Comparison of ENCODE assay signal across 8 cellular contexts in genomic region chrX:53685711-53686110, GRCh38. TPM values are rescaled to one million over a fixed set of nuclear protein-coding genes. Genes with fewer than 3 reads are reported as not detected.
A peak's percentile ranks its signal among the peaks of the same experiment; 100 is the strongest.
DNase-seq lines count a peak whose midpoint lies in the region; TF ChIP-seq lines count a peak whose summit lies in the region.

No MANE protein-coding gene starts in this region.

- peak overlapping the region; percentile 78 for H3K4me3 Mint-ChIP-seq in activated CD4-positive, alpha-beta T cell treated with anti-CD3 and anti-CD28 coated beads, Interleukin-2, amount 10 ng/mL, durations not matched to agents 7 days and 5 days

- peak; percentile 6 for DNase-seq in activated CD4-positive, alpha-beta T cell treated with anti-CD3 and anti-CD28 coated beads, Interleukin-2, amount 10 ng/mL, durations not matched to agents 7 days and 5 days
- DNase-seq in activated CD4-positive, alpha-beta T cell treated with anti-CD3 and anti-CD28 coated beads for 1 hour = no peak
- DNase-seq in foreskin fibroblast (no peak), DMS153 treated with DMSO at 0.1 percent for 48 hours (lab: John Stamatoyannopoulos, UW; ENCODE audit: unreplicated experiment) (no peak), DMS153 (lab: John Stamatoyannopoulos, UW) (no peak)
- DNase-seq in activated CD8-positive, alpha-beta memory T cell treated with anti-CD3 and anti-CD28 coated beads, Interleukin-2, amount 50 U/mL, for 4 hours = no peak

- H3K27me3 Mint-ChIP-seq in activated CD4-positive, alpha-beta T cell treated with anti-CD3 and anti-CD28 coated beads, Interleukin-2, amount 10 ng/mL, durations not matched to agents 7 days and 5 days = no peaks in the 10 kb centered on the region

- POLR2A ChIA-PET in activated CD4-positive, alpha-beta T cell treated with anti-CD3 and anti-CD28 coated beads, Interleukin-2, amount 10 ng/mL, durations not matched to agents 7 days and 5 days (lab: Charles Lee) = interaction anchor here (0.6 to 1.5 kb wide), 3 partner anchors 25 to 31 kb away, joined by 4 to 7 read pairs (median 5); no protein-coding TSS in a partner anchor

- no peaks in the 10 kb centered on the region for H3K9me3 ChIP-seq in SU-DHL-6 (ENCODE audit: insufficient read depth, low read length)

- peaks cover 18% of the 10 kb centered on the region for H3K36me3 Mint-ChIP-seq in activated CD4-positive, alpha-beta T cell treated with anti-CD3 and anti-CD28 coated beads, Interleukin-2, amount 10 ng/mL, durations not matched to agents 7 days and 5 days (ENCODE audit: low read depth)

- H3K4me3 ChIP-seq in SU-DHL-6 (ENCODE audit: insufficient read depth, low read length, poor library complexity, severe bottlenecking) = peak overlapping the region; percentile 68
- H3K4me3 ChIP-seq in foreskin fibroblast (ENCODE audit: low read depth in 1 of 2, low read length in 2 of 2) = peak overlapping the region; percentile 69 to 81
- H3K4me3 ChIP-seq in skin epidermis = peak overlapping the region; percentile 48 to 73 (median 66)

- no peak for TF ChIP-seq CTCF in SU-DHL-6 (IDR thresholded peaks at IDR 0.05; ENCODE audit: insufficient read depth, low read length, poor library complexity, severe bottlenecking)
- no peak for TF ChIP-seq CTCF in foreskin fibroblast (IDR thresholded peaks at IDR 0.05; ENCODE audit: low read depth, low read length)

- peak overlapping the region; percentile 99 for H3K4me2 ChIP-seq in SU-DHL-6 (ENCODE audit: low read depth, low read length, poor library complexity, severe bottlenecking)

- peak overlapping the region; percentile 97 for H3K27ac Mint-ChIP-seq in activated CD4-positive, alpha-beta T cell treated with anti-CD3 and anti-CD28 coated beads, Interleukin-2, amount 10 ng/mL, durations not matched to agents 7 days and 5 days

- no peaks in the 10 kb centered on the region for H3K27me3 ChIP-seq in SU-DHL-6 (ENCODE audit: low read length)

- H2AFZ ChIP-seq in SU-DHL-6 (ENCODE audit: low read depth, low read length, severe bottlenecking) = peak overlapping the region; percentile 66

- CTCF ChIA-PET in activated CD4-positive, alpha-beta T cell treated with anti-CD3 and anti-CD28 coated beads, Interleukin-2, amount 10 ng/mL, durations not matched to agents 7 days and 5 days (lab: Charles Lee) = interaction anchor here (1.6 kb wide), 1 partner anchor 9 kb away, joined by 5 read pairs; no protein-coding TSS in a partner anchor

- no peaks in the 10 kb centered on the region; the same call in 1 of the 2 replicates for H4K20me1 ChIP-seq in SU-DHL-6 (ENCODE audit: low read depth, low read length)

- peak overlapping the region; percentile 97 for H3K9ac ChIP-seq in SU-DHL-6 (ENCODE audit: low read length)

- peaks cover 14% of the 10 kb centered on the region; the same call in 1 of the 2 replicates for H3F3A ChIP-seq in SU-DHL-6 (ENCODE audit: insufficient read depth)

- H3K36me3 ChIP-seq in SU-DHL-6 (ENCODE audit: low read length) = 0 out of 2 replicates have a peak, but pooled peaks cover 7% of the 10 kb centered on the region

- H3K9me2 ChIP-seq in SU-DHL-6 (replicated peaks; ENCODE audit: insufficient read depth, low read length) = no peaks in the 10 kb centered on the region

- H3K27ac ChIP-seq in SU-DHL-6 (ENCODE audit: low read depth, low read length) (peak overlapping the region; percentile 80), skin epidermis (peak overlapping the region in 20 of 21 experiments; percentile 79 to 93 (median 88))

- H3K4me1 Mint-ChIP-seq in activated CD4-positive, alpha-beta T cell treated with anti-CD3 and anti-CD28 coated beads, Interleukin-2, amount 10 ng/mL, durations not matched to agents 7 days and 5 days = peaks cover 18% of the 10 kb centered on the region

- no peaks in the 10 kb centered on the region for H3K9me3 Mint-ChIP-seq in activated CD4-positive, alpha-beta T cell treated with anti-CD3 and anti-CD28 coated beads, Interleukin-2, amount 10 ng/mL, durations not matched to agents 7 days and 5 days

- peaks cover 46% of the 10 kb centered on the region for H3K79me2 ChIP-seq in SU-DHL-6 (ENCODE audit: insufficient read depth, low read length)

RNA-seq across cellular contexts. Expression of gene HUWE1, which starts 0.8 kb away (rescaled TPM):
- 100 to 1,000 TPM; 235 to 251 TPM for total RNA-seq in activated CD4-positive, alpha-beta T cell treated with anti-CD3 and anti-CD28 coated beads, Interleukin-2, amount 10 ng/mL, durations not matched to agents 7 days and 5 days
